9 cellular contexts compared by ENCODE assay signal in genomic region chrX:17007134-17007768, GRCh38.
DNase-seq lines count a peak whose midpoint lies in the region; ATAC-seq and TF ChIP-seq lines count a peak whose summit lies in the region.
"Had no signal": no experiment of that assay in that cellular context is flagged by ENCODE, and none has a peak within 500 bp of the region (broad histone marks: within the 10 kb centered on the region; RNA-seq: fewer than 3 reads in every experiment).

No MANE protein-coding gene starts in this region.

- intact Hi-C loops in MCF 10A (cut with micrococcal nuclease), result no loop called here
- intact Hi-C loops in breast epithelium (cut with DNase I; ENCODE audit: low total_unique reads), result no loop called here
- intact Hi-C loops in gastrocnemius medialis (cut with DNase I; ENCODE audit: low total_unique reads), result loop anchor here (1.0 kb wide), 1 partner anchor 39 kb away; no protein-coding TSS in a partner anchor

- peak in 1 of 2 donors; percentile 63 for ATAC-seq in gastrocnemius medialis
- ATAC-seq in HG02973 (IDR thresholded peaks at IDR 0.05; ENCODE audit: unreplicated experiment), result no peak
- ATAC-seq in activated CD8-positive, alpha-beta T cell treated with anti-CD3 and anti-CD28 coated beads, Interleukin-2, amount 10 ng/mL, durations not matched to agents 7 days and 5 days, result no peak

- peak; percentile 51 for DNase-seq in MCF 10A (ENCODE audit: unreplicated experiment)
- no peak for DNase-seq in breast epithelium (ENCODE audit: low spot score in 2 of 2)
- peak; percentile 32 to 57 for DNase-seq in NCI-H526 (lab: John Stamatoyannopoulos, UW)
- DNase-seq in epithelial cell of proximal tubule (ENCODE audit: low read depth), result no peak
- no peak for DNase-seq in gastrocnemius medialis
- no peak for DNase-seq in dedifferentiated amniotic fluid mesenchymal stem cell (ENCODE audit: extremely low spot score)
- DNase-seq in activated CD8-positive, alpha-beta T cell treated with anti-CD3 and anti-CD28 coated beads, Interleukin-2, amount 10 ng/mL, durations not matched to agents 7 days and 5 days, result no peak

- peak overlapping the region; percentile 85 for H3K27ac Mint-ChIP-seq in MCF 10A (ENCODE audit: low read depth, unreplicated experiment)
- no peak overlapping the region for H3K27ac Mint-ChIP-seq in activated CD8-positive, alpha-beta T cell treated with anti-CD3 and anti-CD28 coated beads, Interleukin-2, amount 10 ng/mL, durations not matched to agents 7 days and 5 days
- H3K27ac Mint-ChIP-seq: T-helper 1 cell treated with Interleukin-12 subunit alpha and Interleukin-12 subunit beta and Interleukin-4 antibody, amounts not matched to agents 30 μg/mL and 1 μg/mL, for 36 hours had no signal

- H3K36me3 ChIP-seq in breast epithelium (no peaks in the 10 kb centered on the region), gastrocnemius medialis (no peaks in the 10 kb centered on the region)

- H3K27me3 ChIP-seq in breast epithelium (peaks cover 0 to 41% of the 10 kb centered on the region in 2 donors), gastrocnemius medialis (no peaks in the 10 kb centered on the region)

- in situ Hi-C loops in gastrocnemius medialis (cut with MboI; ENCODE audit: low sequenced_read_pairs in 4 of 4), result no loop called here

- no peaks in the 10 kb centered on the region for H3K9me3 Mint-ChIP-seq in MCF 10A (ENCODE audit: unreplicated experiment)
- H3K9me3 Mint-ChIP-seq in activated CD8-positive, alpha-beta T cell treated with anti-CD3 and anti-CD28 coated beads, Interleukin-2, amount 10 ng/mL, durations not matched to agents 7 days and 5 days (ENCODE audit: insufficient read depth), result no peaks in the 10 kb centered on the region
- H3K9me3 Mint-ChIP-seq: T-helper 1 cell treated with Interleukin-12 subunit alpha and Interleukin-12 subunit beta and Interleukin-4 antibody, amounts not matched to agents 30 μg/mL and 1 μg/mL, for 36 hours had no signal

- no peak for TF ChIP-seq POLR2A in breast epithelium (IDR thresholded peaks at IDR 0.05)
- no peak for TF ChIP-seq POLR2A in gastrocnemius medialis (IDR thresholded peaks at IDR 0.05)

- BruUV-seq in MCF 10A (replicated peaks; lab: Mats Ljungman, UMichigan), result no TSS peak

- H3K27me3 Mint-ChIP-seq in MCF 10A (ENCODE audit: insufficient read depth, unreplicated experiment), result peaks cover 86% of the 10 kb centered on the region
- H3K27me3 Mint-ChIP-seq in activated CD8-positive, alpha-beta T cell treated with anti-CD3 and anti-CD28 coated beads, Interleukin-2, amount 10 ng/mL, durations not matched to agents 7 days and 5 days (ENCODE audit: low read depth), result peaks cover 4% of the 10 kb centered on the region

- H3K9me3 ChIP-seq in breast epithelium, result no peaks in the 10 kb centered on the region
- H3K9me3 ChIP-seq in gastrocnemius medialis, result no peaks in the 10 kb centered on the region

- POLR2A ChIA-PET in MCF 10A (lab: Yijun Ruan, JAX), result no interaction called here
- POLR2A ChIA-PET in activated CD8-positive, alpha-beta T cell treated with anti-CD3 and anti-CD28 coated beads, Interleukin-2, amount 10 ng/mL, durations not matched to agents 7 days and 5 days (lab: Charles Lee), result no interaction called here

- no peak for TF ChIP-seq CTCF in MCF 10A (IDR thresholded peaks at IDR 0.05; ENCODE audit: unreplicated experiment)
- no peak for TF ChIP-seq CTCF in breast epithelium (IDR thresholded peaks at IDR 0.05)
- peak; percentile 58 for TF ChIP-seq CTCF in epithelial cell of proximal tubule (conservative IDR thresholded peaks at IDR 0.05; ENCODE audit: low read depth, low read length)
- peak in 4 of 5 experiments; percentile 10 to 51 (median 46) for TF ChIP-seq CTCF in gastrocnemius medialis (IDR thresholded peaks at IDR 0.05 in 4 of 5, conservative IDR thresholded peaks at IDR 0.05 in 1 of 5)

- H3K4me1 ChIP-seq in breast epithelium (no peaks in the 10 kb centered on the region), gastrocnemius medialis (no peaks in the 10 kb centered on the region)

- peaks cover 13% of the 10 kb centered on the region for H3K4me1 Mint-ChIP-seq in MCF 10A (ENCODE audit: insufficient read depth, unreplicated experiment)
- H3K4me1 Mint-ChIP-seq in activated CD8-positive, alpha-beta T cell treated with anti-CD3 and anti-CD28 coated beads, Interleukin-2, amount 10 ng/mL, durations not matched to agents 7 days and 5 days (ENCODE audit: low read depth), result peaks cover 5% of the 10 kb centered on the region

- CTCF ChIA-PET in MCF 10A (lab: Yijun Ruan, JAX), result interaction anchor here (1.4 kb wide), 1 partner anchor 8 kb away, joined by 4 read pairs; no protein-coding TSS in a partner anchor
- CTCF ChIA-PET in activated CD8-positive, alpha-beta T cell treated with anti-CD3 and anti-CD28 coated beads, Interleukin-2, amount 10 ng/mL, durations not matched to agents 7 days and 5 days (lab: Charles Lee), result no interaction called here

- H3K4me3 Mint-ChIP-seq in MCF 10A (ENCODE audit: unreplicated experiment), result peak overlapping the region; percentile 71
- no peak overlapping the region for H3K4me3 Mint-ChIP-seq in activated CD8-positive, alpha-beta T cell treated with anti-CD3 and anti-CD28 coated beads, Interleukin-2, amount 10 ng/mL, durations not matched to agents 7 days and 5 days
- H3K4me3 Mint-ChIP-seq: T-helper 1 cell treated with Interleukin-12 subunit alpha and Interleukin-12 subunit beta and Interleukin-4 antibody, amounts not matched to agents 30 μg/mL and 1 μg/mL, for 36 hours had no signal

- H3K36me3 Mint-ChIP-seq in MCF 10A (ENCODE audit: insufficient read depth, unreplicated experiment), result no peaks in the 10 kb centered on the region
- H3K36me3 Mint-ChIP-seq in activated CD8-positive, alpha-beta T cell treated with anti-CD3 and anti-CD28 coated beads, Interleukin-2, amount 10 ng/mL, durations not matched to agents 7 days and 5 days (ENCODE audit: low read depth), result no peaks in the 10 kb centered on the region

- no peak overlapping the region for H3K27ac ChIP-seq in breast epithelium
- H3K27ac ChIP-seq in gastrocnemius medialis, result peak overlapping the region in 2 of 4 donors; percentile 9 to 33

- H3K4me3 ChIP-seq in breast epithelium, result no peak overlapping the region
- peak overlapping the region; percentile 40 for H3K4me3 ChIP-seq in epithelial cell of proximal tubule (ENCODE audit: low read depth, low read length)
- H3K4me3 ChIP-seq in gastrocnemius medialis, result no peak overlapping the region

Comparison
In these comparisons a context has a peak if more than half of its experiments do, and no peak if none do; other contexts are left out.
1. DNase-seq: peak in MCF 10A (single experiment) and NCI-H526 (2 of 2); none in breast epithelium (0 of 2), epithelial cell of proximal tubule (single experiment), gastrocnemius medialis (0 of 2), dedifferentiated amniotic fluid mesenchymal stem cell (single experiment) and activated CD8-positive, alpha-beta T cell treated with anti-CD3 and anti-CD28 coated beads, Interleukin-2, amount 10 ng/mL, durations not matched to agents 7 days and 5 days (single experiment).
2. CTCF ChIP-seq: peak in epithelial cell of proximal tubule (single experiment) and gastrocnemius medialis (4 of 5); none in MCF 10A (single experiment) and breast epithelium (0 of 3).